Comparison of ENCODE assay signal across 1 cellular context in the genomic region with DNA sequence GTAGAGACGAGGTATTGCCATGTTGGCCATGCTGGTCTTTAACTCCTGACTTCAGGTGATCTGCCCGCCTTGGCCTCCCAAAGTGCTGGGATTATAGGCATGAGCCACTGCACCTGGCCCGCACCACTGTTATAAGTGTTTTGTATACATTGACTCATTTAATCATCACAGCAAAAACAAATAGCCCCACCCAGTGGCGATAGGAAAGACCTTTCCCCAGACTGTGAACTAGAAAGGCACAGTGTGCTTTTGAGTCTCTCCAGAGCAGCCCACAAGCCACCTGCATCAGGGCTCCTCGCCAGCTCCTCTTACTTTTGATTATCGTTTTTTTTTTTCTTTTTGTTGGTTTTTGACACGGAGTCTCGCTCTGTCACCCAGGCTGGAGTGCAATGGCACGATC.
TF ChIP-seq lines count a peak whose summit lies in the region.

No MANE protein-coding gene starts in this region.

TF ChIP-seq in GM23338, 12 proteins besides CTCF, POLR2A, EP300 and RAD21 (continued from another document):
- TF ChIP-seq, protein P1, sequence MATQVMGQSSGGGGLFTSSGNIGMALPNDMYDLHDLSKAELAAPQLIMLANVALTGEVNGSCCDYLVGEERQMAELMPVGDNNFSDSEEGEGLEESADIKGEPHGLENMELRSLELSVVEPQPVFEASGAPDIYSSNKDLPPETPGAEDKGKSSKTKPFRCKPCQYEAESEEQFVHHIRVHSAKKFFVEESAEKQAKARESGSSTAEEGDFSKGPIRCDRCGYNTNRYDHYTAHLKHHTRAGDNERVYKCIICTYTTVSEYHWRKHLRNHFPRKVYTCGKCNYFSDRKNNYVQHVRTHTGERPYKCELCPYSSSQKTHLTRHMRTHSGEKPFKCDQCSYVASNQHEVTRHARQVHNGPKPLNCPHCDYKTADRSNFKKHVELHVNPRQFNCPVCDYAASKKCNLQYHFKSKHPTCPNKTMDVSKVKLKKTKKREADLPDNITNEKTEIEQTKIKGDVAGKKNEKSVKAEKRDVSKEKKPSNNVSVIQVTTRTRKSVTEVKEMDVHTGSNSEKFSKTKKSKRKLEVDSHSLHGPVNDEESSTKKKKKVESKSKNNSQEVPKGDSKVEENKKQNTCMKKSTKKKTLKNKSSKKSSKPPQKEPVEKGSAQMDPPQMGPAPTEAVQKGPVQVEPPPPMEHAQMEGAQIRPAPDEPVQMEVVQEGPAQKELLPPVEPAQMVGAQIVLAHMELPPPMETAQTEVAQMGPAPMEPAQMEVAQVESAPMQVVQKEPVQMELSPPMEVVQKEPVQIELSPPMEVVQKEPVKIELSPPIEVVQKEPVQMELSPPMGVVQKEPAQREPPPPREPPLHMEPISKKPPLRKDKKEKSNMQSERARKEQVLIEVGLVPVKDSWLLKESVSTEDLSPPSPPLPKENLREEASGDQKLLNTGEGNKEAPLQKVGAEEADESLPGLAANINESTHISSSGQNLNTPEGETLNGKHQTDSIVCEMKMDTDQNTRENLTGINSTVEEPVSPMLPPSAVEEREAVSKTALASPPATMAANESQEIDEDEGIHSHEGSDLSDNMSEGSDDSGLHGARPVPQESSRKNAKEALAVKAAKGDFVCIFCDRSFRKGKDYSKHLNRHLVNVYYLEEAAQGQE (IDR thresholded peaks at IDR 0.05; ENCODE audit: unreplicated experiment), result no peak
- TF ChIP-seq JUNB (IDR thresholded peaks at IDR 0.05; ENCODE audit: unreplicated experiment) (no peak), EZH2 (IDR thresholded peaks at IDR 0.05; ENCODE audit: low read depth, unreplicated experiment) (no peak), EZH2phosphoT487 (IDR thresholded peaks at IDR 0.05; ENCODE audit: unreplicated experiment) (no peak)
